11 cellular contexts compared by ENCODE assay signal in genomic region chr12:10363665-10363921, GRCh38. TPM values are rescaled to one million over a fixed set of nuclear protein-coding genes. Genes with fewer than 3 reads are reported as not detected.
DNase-seq lines count a peak whose midpoint lies in the region; ATAC-seq and TF ChIP-seq lines count a peak whose summit lies in the region.
"Had no signal": no experiment of that assay in that cellular context is flagged by ENCODE, and none has a peak within 500 bp of the region (broad histone marks: within the 10 kb centered on the region; RNA-seq: fewer than 3 reads in every experiment).

No MANE protein-coding gene starts in this region.

- DNase-seq in left ventricle myocardium inferior (no peak), Right ventricle myocardium inferior (ENCODE audit: missing footprints) (no peak), activated gamma-delta T cell treated with Interleukin-2 at 50 U/mL for 16 hours (no peak), dedifferentiated amniotic fluid mesenchymal stem cell (ENCODE audit: extremely low spot score) (no peak)
- no peak for DNase-seq in activated T-helper 1 cell treated with anti-CD3 and anti-CD28 coated beads, Interleukin-12 subunit alpha, Interleukin-12 subunit beta, Interleukin-2, Interleukin-4 antibody, amounts not matched to agents 30 ng/mL and 10 ng/mL and 1 ng/mL, durations not matched to agents 14 hours and 24 hours and 36 hours (ENCODE audit: low spot score)
- DNase-seq: activated naive CD4-positive, alpha-beta T cell treated with anti-CD3 and anti-CD28 coated beads, Interleukin-2, amount 10 ng/mL, durations not matched to agents 7 days and 5 days had no signal

- H3K27me3 Mint-ChIP-seq in activated T-helper 1 cell treated with anti-CD3 and anti-CD28 coated beads, Interleukin-12 subunit alpha, Interleukin-12 subunit beta, Interleukin-2, Interleukin-4 antibody, amounts not matched to agents 30 ng/mL and 10 ng/mL and 1 ng/mL, durations not matched to agents 14 hours and 24 hours and 36 hours (ENCODE audit: insufficient read depth): peaks cover 44% of the 10 kb centered on the region
- H3K27me3 Mint-ChIP-seq: CD4-positive, alpha-beta T cell had no signal

- no peaks in the 10 kb centered on the region for H3K4me1 Mint-ChIP-seq in activated T-helper 1 cell treated with anti-CD3 and anti-CD28 coated beads, Interleukin-12 subunit alpha, Interleukin-12 subunit beta, Interleukin-2, Interleukin-4 antibody, amounts not matched to agents 30 ng/mL and 10 ng/mL and 1 ng/mL, durations not matched to agents 14 hours and 24 hours and 36 hours (ENCODE audit: low read depth)

- H3K27me3 ChIP-seq in left ventricle myocardium inferior (ENCODE audit: low read depth) (no peaks in the 10 kb centered on the region), muscle layer of duodenum (ENCODE audit: low read depth, low read length) (no peaks in the 10 kb centered on the region)

- peak overlapping the region; percentile 75 for H3K4me3 ChIP-seq in left ventricle myocardium inferior
- H3K4me3 ChIP-seq in muscle layer of duodenum (ENCODE audit: low read depth in 1 of 2, low read length in 2 of 2): peak overlapping the region; percentile 65 to 83

- H3K4me3 Mint-ChIP-seq in activated T-helper 1 cell treated with anti-CD3 and anti-CD28 coated beads, Interleukin-12 subunit alpha, Interleukin-12 subunit beta, Interleukin-2, Interleukin-4 antibody, amounts not matched to agents 30 ng/mL and 10 ng/mL and 1 ng/mL, durations not matched to agents 14 hours and 24 hours and 36 hours: no peak overlapping the region
- H3K4me3 Mint-ChIP-seq: activated naive CD4-positive, alpha-beta T cell treated with anti-CD3 and anti-CD28 coated beads, Interleukin-2, amount 10 ng/mL, durations not matched to agents 7 days and 5 days; CD4-positive, alpha-beta T cell; T-helper 1 cell treated with Interleukin-12 subunit alpha and Interleukin-12 subunit beta and Interleukin-4 antibody, amounts not matched to agents 30 μg/mL and 1 μg/mL, for 36 hours had no signal

- H3K36me3 ChIP-seq in left ventricle myocardium inferior: no peaks in the 10 kb centered on the region
- H3K36me3 ChIP-seq in muscle layer of duodenum (ENCODE audit: control insufficient read depth in 1 of 2, insufficient read depth in 2 of 2, low read length in 2 of 2): no peaks in the 10 kb centered on the region

- no peak for TF ChIP-seq CTCF in left ventricle myocardium inferior (IDR thresholded peaks at IDR 0.05; ENCODE audit: borderline replicate concordance)

- H3K27ac ChIP-seq in left ventricle myocardium inferior (replicated peaks) (peak overlapping the region; percentile 96), cingulate gyrus (ENCODE audit: low read depth, low read length) (peak overlapping the region; percentile 99), muscle layer of duodenum (ENCODE audit: low read length) (peak overlapping the region; percentile 95)

- ATAC-seq in Right ventricle myocardium inferior (no peak), HG03342 (IDR thresholded peaks at IDR 0.05; ENCODE audit: unreplicated experiment) (no peak)

- peaks cover 6% of the 10 kb centered on the region for H3K9me3 Mint-ChIP-seq in activated T-helper 1 cell treated with anti-CD3 and anti-CD28 coated beads, Interleukin-12 subunit alpha, Interleukin-12 subunit beta, Interleukin-2, Interleukin-4 antibody, amounts not matched to agents 30 ng/mL and 10 ng/mL and 1 ng/mL, durations not matched to agents 14 hours and 24 hours and 36 hours
- H3K9me3 Mint-ChIP-seq: CD4-positive, alpha-beta T cell had no signal

- H3K4me1 ChIP-seq in left ventricle myocardium inferior: peaks cover 45% of the 10 kb centered on the region
- H3K4me1 ChIP-seq in muscle layer of duodenum (ENCODE audit: control insufficient read depth in 1 of 2, insufficient read depth in 2 of 2, low read length in 2 of 2): peaks cover 14 to 20% of the 10 kb centered on the region in 2 donors

- no peak overlapping the region for H3K27ac Mint-ChIP-seq in activated T-helper 1 cell treated with anti-CD3 and anti-CD28 coated beads, Interleukin-12 subunit alpha, Interleukin-12 subunit beta, Interleukin-2, Interleukin-4 antibody, amounts not matched to agents 30 ng/mL and 10 ng/mL and 1 ng/mL, durations not matched to agents 14 hours and 24 hours and 36 hours
- H3K27ac Mint-ChIP-seq: activated naive CD4-positive, alpha-beta T cell treated with anti-CD3 and anti-CD28 coated beads, Interleukin-2, amount 10 ng/mL, durations not matched to agents 7 days and 5 days; CD4-positive, alpha-beta T cell; T-helper 1 cell treated with Interleukin-12 subunit alpha and Interleukin-12 subunit beta and Interleukin-4 antibody, amounts not matched to agents 30 μg/mL and 1 μg/mL, for 36 hours had no signal

- H3K9me3 ChIP-seq in left ventricle myocardium inferior (replicated peaks) (no peaks in the 10 kb centered on the region), muscle layer of duodenum (ENCODE audit: control insufficient read depth in 1 of 2, low read length in 2 of 2) (no peaks in the 10 kb centered on the region)

- intact Hi-C loops in left ventricle myocardium inferior (cut with micrococcal nuclease) (no loop called here), Right ventricle myocardium inferior (cut with DNase I) (loop anchor here (10.0 kb wide), 2 partner anchors 149 to 361 kb away; partner anchors contain the start of genes GABARAPL1 and YBX3)
- intact Hi-C loops in activated T-helper 1 cell treated with anti-CD3 and anti-CD28 coated beads, Interleukin-12 subunit alpha, Interleukin-12 subunit beta, Interleukin-2, Interleukin-4 antibody, amounts not matched to agents 30 ng/mL and 10 ng/mL and 1 ng/mL, durations not matched to agents 14 hours and 24 hours and 36 hours (cut with micrococcal nuclease): loop anchor here (5.0 kb wide), 1 partner anchor 1336 kb away; no protein-coding TSS in a partner anchor

- no peaks in the 10 kb centered on the region for H3K36me3 Mint-ChIP-seq in activated T-helper 1 cell treated with anti-CD3 and anti-CD28 coated beads, Interleukin-12 subunit alpha, Interleukin-12 subunit beta, Interleukin-2, Interleukin-4 antibody, amounts not matched to agents 30 ng/mL and 10 ng/mL and 1 ng/mL, durations not matched to agents 14 hours and 24 hours and 36 hours (ENCODE audit: low read depth)

RNA-seq across cellular contexts. Expression of gene KLRK1, which starts 26.2 kb away (rescaled TPM):
- total RNA-seq in left ventricle myocardium inferior (0.36 TPM), Right ventricle myocardium inferior (1.2 TPM)
- not detected in 2 replicates for total RNA-seq in activated T-helper 1 cell treated with anti-CD3 and anti-CD28 coated beads, Interleukin-12 subunit alpha, Interleukin-12 subunit beta, Interleukin-2, Interleukin-4 antibody, amounts not matched to agents 30 ng/mL and 10 ng/mL and 1 ng/mL, durations not matched to agents 14 hours and 24 hours and 36 hours

RNA-seq across cellular contexts. Expression of gene KLRC4, which starts 46.0 kb away (rescaled TPM):
- total RNA-seq in left ventricle myocardium inferior (not detected), Right ventricle myocardium inferior (not detected)
- total RNA-seq in activated T-helper 1 cell treated with anti-CD3 and anti-CD28 coated beads, Interleukin-12 subunit alpha, Interleukin-12 subunit beta, Interleukin-2, Interleukin-4 antibody, amounts not matched to agents 30 ng/mL and 10 ng/mL and 1 ng/mL, durations not matched to agents 14 hours and 24 hours and 36 hours: not detected in 2 replicates
- total RNA-seq: CD4-positive, alpha-beta T cell had no signal

RNA-seq across cellular contexts. Expression of gene KLRD1, which starts 55.9 kb away (rescaled TPM):
- total RNA-seq in left ventricle myocardium inferior: 1.4 TPM
- total RNA-seq in Right ventricle myocardium inferior: 2.3 TPM
- 2.5 and 2.7 TPM in 2 replicates for total RNA-seq in activated T-helper 1 cell treated with anti-CD3 and anti-CD28 coated beads, Interleukin-12 subunit alpha, Interleukin-12 subunit beta, Interleukin-2, Interleukin-4 antibody, amounts not matched to agents 30 ng/mL and 10 ng/mL and 1 ng/mL, durations not matched to agents 14 hours and 24 hours and 36 hours

RNA-seq across cellular contexts. Expression of gene KLRC3, which starts 56.8 kb away (rescaled TPM):
- total RNA-seq in left ventricle myocardium inferior (not detected), Right ventricle myocardium inferior (not detected)
- not detected in 2 replicates for total RNA-seq in activated T-helper 1 cell treated with anti-CD3 and anti-CD28 coated beads, Interleukin-12 subunit alpha, Interleukin-12 subunit beta, Interleukin-2, Interleukin-4 antibody, amounts not matched to agents 30 ng/mL and 10 ng/mL and 1 ng/mL, durations not matched to agents 14 hours and 24 hours and 36 hours
- total RNA-seq: CD4-positive, alpha-beta T cell had no signal
